In the genomic region with DNA sequence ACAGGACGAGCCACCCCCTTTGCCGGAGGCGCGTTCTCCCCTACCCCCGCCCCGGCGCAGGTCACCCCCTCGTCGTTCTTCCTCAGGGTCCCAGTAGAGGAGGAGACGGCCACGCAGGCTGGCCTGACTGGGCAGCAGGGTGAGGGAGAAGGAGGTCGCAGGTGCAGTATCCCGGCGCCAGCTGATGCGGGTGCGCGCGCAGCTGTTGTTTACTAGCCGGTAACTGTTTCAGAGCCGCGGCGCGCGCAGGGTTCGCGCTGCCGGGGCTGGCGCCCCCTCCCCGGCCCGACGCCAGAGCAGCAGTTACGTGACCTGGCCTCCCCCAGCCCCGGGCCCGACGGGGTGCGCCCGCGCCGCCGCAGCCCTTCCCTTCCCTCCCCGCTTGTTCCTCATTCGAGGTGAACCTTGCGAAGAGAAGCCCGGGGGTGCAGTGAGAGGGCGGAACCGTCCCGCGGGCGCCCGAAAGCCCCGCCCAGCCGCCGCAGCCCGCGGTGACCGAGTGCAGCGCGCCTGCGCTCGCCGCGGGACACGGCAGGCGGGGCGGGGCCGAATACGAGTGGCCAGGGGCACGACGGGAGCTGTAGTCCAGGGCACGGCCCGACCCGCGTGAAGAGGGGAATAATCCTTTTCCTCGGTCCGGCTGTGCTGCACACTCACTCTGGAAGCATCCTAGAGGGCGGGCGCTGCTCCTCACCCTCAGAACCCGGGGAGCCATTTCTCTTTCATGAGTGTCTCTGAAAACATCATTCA, we compare ENCODE assay signal across 8 cellular contexts. TPM values are rescaled to one million over a fixed set of nuclear protein-coding genes. Genes with fewer than 3 reads are reported as not detected.
A peak's percentile ranks its signal among the peaks of the same experiment; 100 is the strongest.
DNase-seq lines count a peak whose midpoint lies in the region; ATAC-seq and TF ChIP-seq lines count a peak whose summit lies in the region.

A gene (minus strand): TSS at position 225 of the 750 bp plus-strand sequence. CDS start 1,101 bp downstream, outside the sequence.

- peak within 1 kb of the TSS; percentile 85 to 95 for H3K4me3 ChIP-seq in cardiac fibroblast (replicated peaks in 1 of 2; ENCODE audit: low read depth in 2 of 2, low read length in 2 of 2)
- H3K4me3 ChIP-seq in spleen, result peak within 1 kb of the TSS; percentile 68 to 94 (median 83)

- H3K27ac ChIP-seq in spleen, result peak within 1 kb of the TSS; percentile 89 to 100 (median 98)

- in situ Hi-C loops in ACHN (cut with HindIII; ENCODE audit: low pct_ligation_motif_present, low pct_unique_long_range_greater_than_20kb, low sequenced_read_pairs), result no loop called here

- CTCF ChIA-PET in activated B cell treated with CpG ODN at 0.5 μM for 24 hours (lab: Charles Lee), result interaction anchor here (0.5 to 2.4 kb wide), 3 partner anchors 12 to 250 kb away, joined by 3 to 6 read pairs (median 6); no protein-coding TSS in a partner anchor

- TF ChIP-seq CTCF in activated B cell treated with CpG ODN at 0.5 μM for 24 hours (IDR thresholded peaks at IDR 0.05) (no peak), cardiac fibroblast (IDR thresholded peaks at IDR 0.05; ENCODE audit: low read depth, low read length) (no peak), spleen (IDR thresholded peaks at IDR 0.05 in 8 of 11, conservative IDR thresholded peaks at IDR 0.05 in 3 of 11) (peak in 4 of 11 experiments; percentile 17 to 34 (median 26))

- no peaks in the 10 kb centered on the region for H3K9me3 ChIP-seq in spleen

- H3K4me3 Mint-ChIP-seq in activated B cell treated with CpG ODN at 0.5 μM for 24 hours, result peak within 1 kb of the TSS; percentile 99

- intact Hi-C loops in activated B cell treated with CpG ODN at 0.5 μM for 24 hours (cut with micrococcal nuclease) (loop anchor here (1.0 to 2.0 kb wide), 2 partner anchors 9 to 19 kb away; no protein-coding TSS in a partner anchor), spleen (cut with DNase I; ENCODE audit: low total_unique reads) (no loop called here)

- H3K4me1 ChIP-seq in spleen, result peaks cover 12 to 91% (median 83%) of the 10 kb centered on the region in 6 donors

- H3K36me3 Mint-ChIP-seq in activated B cell treated with CpG ODN at 0.5 μM for 24 hours (ENCODE audit: low read depth), result peaks cover 34% of the 10 kb centered on the region

- peaks cover 0 to 34% (median 8%) of the 10 kb centered on the region in 6 donors for H3K36me3 ChIP-seq in spleen

- ATAC-seq in GM18870 (IDR thresholded peaks at IDR 0.05; ENCODE audit: unreplicated experiment) (peak; percentile 32), HG03108 (IDR thresholded peaks at IDR 0.05; ENCODE audit: unreplicated experiment) (peak; percentile 69), activated B cell treated with CpG ODN at 0.5 μM for 24 hours (ENCODE audit: low read depth) (peak; percentile 82)

- no peaks in the 10 kb centered on the region for H3K27me3 ChIP-seq in spleen (replicated peaks in 1 of 7)

- POLR2A ChIA-PET in activated B cell treated with CpG ODN at 0.5 μM for 24 hours (lab: Charles Lee), result interaction anchor here (0.7 to 8.0 kb wide), 10 partner anchors 10 to 246 kb away, joined by 4 to 113 read pairs (median 6); a partner anchor contains a TSS

- H3K27me3 Mint-ChIP-seq in activated B cell treated with CpG ODN at 0.5 μM for 24 hours, result no peaks in the 10 kb centered on the region

- peak within 1 kb of the TSS; percentile 99 for H3K27ac Mint-ChIP-seq in activated B cell treated with CpG ODN at 0.5 μM for 24 hours

- DNase-seq in ACHN (peak; percentile 92), NCI-H226 (peak; percentile 80), activated B cell treated with CpG ODN at 0.5 μM for 24 hours (peak; percentile 93), cardiac fibroblast (ENCODE audit: low read depth in 2 of 2) (peak; percentile 91 to 92), inferior parietal cortex (ENCODE audit: extremely low spot score) (peak; percentile 88), spleen (peak; percentile 99)

- WGBS in spleen, 5 donors, result 0 to 1% (median 0%) methylated on average over 25 to 78 of the region's 78 CpGs

- H3K4me1 Mint-ChIP-seq in activated B cell treated with CpG ODN at 0.5 μM for 24 hours, result peaks cover 66% of the 10 kb centered on the region

- no peaks in the 10 kb centered on the region for H3K9me3 Mint-ChIP-seq in activated B cell treated with CpG ODN at 0.5 μM for 24 hours

- TF ChIP-seq POLR2A in spleen (IDR thresholded peaks at IDR 0.05), result peak; percentile 58 to 92 (median 91)

RNA-seq across cellular contexts. Expression of the gene that starts here (rescaled TPM):
- total RNA-seq in activated B cell treated with CpG ODN at 0.5 μM for 24 hours, result 61.3 and 74.4 TPM in 2 replicates
- total RNA-seq in spleen, result 100 to 1,000 TPM in 1 of 7 donors, 10 to 100 TPM in 6; 51.4 to 120 (median 78.9) TPM
- polyA plus RNA-seq in spleen, result 1 to 10 TPM; 5.2 to 8.3 (median 6.7) TPM

Comparison
In these comparisons a context has a peak if more than half of its experiments do, and no peak if none do; other contexts are left out.
1. Peak in every context shown above with its lines: DNase-seq, ATAC-seq, H3K4me3 ChIP-seq and H3K27ac ChIP-seq.
2. ATAC-seq: peak in every context shown above with its lines; median percentile 82 in activated B cell treated with CpG ODN at 0.5 μM for 24 hours; 69 in HG03108; 32 in GM18870.